ENCODE assay signal across 11 cellular contexts in the genomic region with DNA sequence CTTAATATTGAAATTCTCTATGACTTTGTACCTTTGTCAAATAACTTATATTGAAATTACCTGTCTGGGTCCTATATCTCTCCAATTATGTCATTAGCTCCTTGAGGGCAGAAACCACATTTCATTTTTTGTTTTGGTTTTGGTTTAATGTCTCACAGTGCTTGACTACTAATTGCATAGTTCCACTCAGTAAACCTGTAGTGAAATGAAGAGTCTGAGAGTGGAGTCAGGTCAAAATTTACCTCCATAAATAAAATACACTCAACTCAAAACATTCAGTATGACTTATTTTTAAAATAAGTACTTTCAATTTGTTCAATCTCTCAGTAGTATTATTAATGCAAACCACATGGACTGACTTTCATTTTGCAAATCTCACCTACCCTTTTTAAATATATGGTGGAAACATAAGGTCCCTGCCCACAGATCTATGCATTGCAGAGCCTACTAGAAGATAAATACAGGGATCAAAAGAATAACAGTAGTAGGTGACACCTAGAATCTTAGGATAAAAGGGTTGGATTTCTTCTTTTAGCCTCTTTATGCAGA. TPM values are rescaled to one million over a fixed set of nuclear protein-coding genes. Genes with fewer than 3 reads are reported as not detected.
DNase-seq lines count a peak whose midpoint lies in the region; ATAC-seq and TF ChIP-seq lines count a peak whose summit lies in the region.
"Had no signal": no experiment of that assay in that cellular context is flagged by ENCODE, and none has a peak within 500 bp of the region (broad histone marks: within the 10 kb centered on the region; RNA-seq: fewer than 3 reads in every experiment).

No MANE protein-coding gene starts in this region.

- H3K9me3 ChIP-seq in PC-3 (ENCODE audit: low read length) (no peaks in the 10 kb centered on the region), ascending aorta (no peaks in the 10 kb centered on the region), aorta (ENCODE audit: control insufficient read depth, low read length) (no peaks in the 10 kb centered on the region)
- H3K9me3 ChIP-seq: gastroesophageal sphincter had no signal

- ATAC-seq in GM18907 (IDR thresholded peaks at IDR 0.05; ENCODE audit: unreplicated experiment), result peak; percentile 92
- ATAC-seq in GM21529 (IDR thresholded peaks at IDR 0.05; ENCODE audit: unreplicated experiment), result peak; percentile 87
- ATAC-seq in HG03064 (IDR thresholded peaks at IDR 0.05; ENCODE audit: low read depth, unreplicated experiment), result peak; percentile 80
- no peak for ATAC-seq in PC-3
- no peak for ATAC-seq in aorta (ENCODE audit: low FRiP score)
- ATAC-seq: gastroesophageal sphincter, HCT116, Right ventricle myocardium inferior had no signal

- H3K4me3 ChIP-seq in PC-3 (ENCODE audit: low read length), result no peak overlapping the region
- no peak overlapping the region for H3K4me3 ChIP-seq in ascending aorta
- no peak overlapping the region for H3K4me3 ChIP-seq in aorta (ENCODE audit: low read length in 2 of 2)
- H3K4me3 ChIP-seq: gastroesophageal sphincter had no signal

- DNase-seq in PC-3 (no peak), posterior cingulate gyrus (no peak), ascending aorta (ENCODE audit: low spot score in 2 of 2) (no peak), aorta (no peak)
- DNase-seq: CD4-positive, alpha-beta T cell had no signal

- no peak overlapping the region for H3K9ac ChIP-seq in PC-3 (ENCODE audit: low read length)

- H3K27ac ChIP-seq in PC-3 (ENCODE audit: low read length) (peak overlapping the region; percentile 68; the same call in 1 of the 2 replicates), ascending aorta (no peak overlapping the region), aorta (ENCODE audit: low read depth in 1 of 2, low read length in 2 of 2) (no peak overlapping the region)
- H3K27ac ChIP-seq: gastroesophageal sphincter had no signal

- H3K4me2 ChIP-seq in PC-3 (ENCODE audit: low read length), result no peak overlapping the region

- BruUV-seq in PC-3 (replicated peaks; lab: Mats Ljungman, UMichigan), result no TSS peak

- no peaks in the 10 kb centered on the region for H3K9me2 ChIP-seq in PC-3 (replicated peaks; ENCODE audit: low read length)

- H3K79me2 ChIP-seq in PC-3 (ENCODE audit: low read length), result no peaks in the 10 kb centered on the region

- CTCF ChIA-PET in PC-3 (lab: Charles Lee), result no interaction called here

- intact Hi-C loops in PC-3 (cut with micrococcal nuclease), result loop anchor here (2.0 to 5.0 kb wide), 2 partner anchors 80 to 223 kb away; no protein-coding TSS in a partner anchor
- intact Hi-C loops in posterior cingulate gyrus (cut with DNase I), result no loop called here
- intact Hi-C loops in ascending aorta (cut with DNase I), result no loop called here
- intact Hi-C loops in aorta (cut with DNase I), result no loop called here

- no peaks in the 10 kb centered on the region for H3K36me3 ChIP-seq in PC-3 (ENCODE audit: low read depth, low read length)
- no peaks in the 10 kb centered on the region for H3K36me3 ChIP-seq in ascending aorta
- H3K36me3 ChIP-seq in aorta (ENCODE audit: control insufficient read depth in 1 of 2, insufficient read depth in 2 of 2, low read length in 1 of 2), result no peaks in the 10 kb centered on the region
- H3K36me3 ChIP-seq: gastroesophageal sphincter had no signal

- TF ChIP-seq CTCF in PC-3 (conservative IDR thresholded peaks at IDR 0.05; ENCODE audit: low read depth, low read length), result no peak
- TF ChIP-seq CTCF in ascending aorta (IDR thresholded peaks at IDR 0.05), result no peak

- H3F3A ChIP-seq in PC-3 (ENCODE audit: low read length, unreplicated experiment), result no peaks in the 10 kb centered on the region

- H3K4me1 ChIP-seq in PC-3 (ENCODE audit: insufficient read depth, low read length), result peaks cover 65% of the 10 kb centered on the region
- no peaks in the 10 kb centered on the region for H3K4me1 ChIP-seq in ascending aorta
- no peaks in the 10 kb centered on the region for H3K4me1 ChIP-seq in aorta (ENCODE audit: control insufficient read depth in 1 of 2, insufficient read depth in 2 of 2, low read length in 2 of 2)

- POLR2A ChIA-PET in PC-3 (lab: Charles Lee; ENCODE audit: unreplicated experiment), result no interaction called here

- H2AFZ ChIP-seq in PC-3 (ENCODE audit: low read length), result no peak overlapping the region

- H3K27me3 ChIP-seq in PC-3 (ENCODE audit: low read length) (no peaks in the 10 kb centered on the region), ascending aorta (no peaks in the 10 kb centered on the region), aorta (ENCODE audit: control insufficient read depth in 1 of 2, insufficient read depth in 2 of 2, low read length in 1 of 2) (no peaks in the 10 kb centered on the region)
- H3K27me3 ChIP-seq: gastroesophageal sphincter had no signal

- no peaks in the 10 kb centered on the region for H4K20me1 ChIP-seq in PC-3 (ENCODE audit: low read length)

RNA-seq across cellular contexts. Expression of a gene that starts 32.5 kb away (rescaled TPM):
- total RNA-seq in PC-3 (2014; rRNA removed) (14.1 and 14.4 TPM in 2 replicates), ascending aorta (1.4 TPM), aorta (1 to 10 TPM; 6.6 to 7.1 TPM)
- polyA plus RNA-seq in aorta, result 1 to 10 TPM in 1 of 2 donors, under 1 TPM in 1; 0.84 to 2.6 TPM
- total RNA-seq: CD4-positive, alpha-beta T cell had no signal

Comparison
In these comparisons a context has a peak if more than half of its experiments do, and no peak if none do; other contexts are left out.
1. ATAC-seq: peak in GM18907 (single experiment), GM21529 (single experiment) and HG03064 (single experiment); none in PC-3 (single experiment) and aorta (single experiment).